Comparison of ENCODE assay signal across 30 cellular contexts in genomic region chr21:45594721-45595489, GRCh38. TPM values are rescaled to one million over a fixed set of nuclear protein-coding genes. Genes with fewer than 3 reads are reported as not detected.
A peak's percentile ranks its signal among the peaks of the same experiment; 100 is the strongest.
DNase-seq lines count a peak whose midpoint lies in the region; ATAC-seq, FAIRE-seq and TF ChIP-seq lines count a peak whose summit lies in the region.
"Had no signal": no experiment of that assay in that cellular context is flagged by ENCODE, and none has a peak within 500 bp of the region (broad histone marks: within the 10 kb centered on the region; RNA-seq: fewer than 3 reads in every experiment).

No MANE protein-coding gene starts in this region.

- intact Hi-C loops in K562 (cut with micrococcal nuclease): loop anchor here (5.0 kb wide), 3 partner anchors 118 to 303 kb away; no protein-coding TSS in a partner anchor
- intact Hi-C loops in sciatic nerve (cut with DNase I): loop anchor here (5.0 kb wide), 1 partner anchor 38 kb away; no protein-coding TSS in a partner anchor

- H3K9me3 ChIP-seq in HEK293 (ENCODE audit: control insufficient read depth, insufficient read depth, low read depth, low read length) (no peaks in the 10 kb centered on the region), K562 (replicated peaks; ENCODE audit: control insufficient read depth, insufficient read depth, low read depth, low read length) (no peaks in the 10 kb centered on the region)
- H3K9me3 ChIP-seq: colonic mucosa had no signal

- WGBS in K562 (ENCODE audit: insufficient coverage, low coverage, missing lambda C conversion rate): 63% methylated on average over 16 of the region's 17 CpGs

- no peak for TF ChIP-seq POLR2A in K562 (conservative IDR thresholded peaks at IDR 0.05)

- no peak overlapping the region for H2AFZ ChIP-seq in K562 (ENCODE audit: low read depth, low read length)
- H2AFZ ChIP-seq: parathyroid adenoma had no signal

- in situ Hi-C loops in K562 (cut with MboI): loop anchor here (5.0 kb wide), 1 partner anchor 38 kb away; no protein-coding TSS in a partner anchor

- TF ChIP-seq RAD21 in K562 (CRISPR knock-in tag; conservative IDR thresholded peaks at IDR 0.05 in 1 of 2, IDR thresholded peaks at IDR 0.05 in 1 of 2): no peak

- no peak for FAIRE-seq in K562 (lab: Jason Lieb, UNC)
- FAIRE-seq: keratinocyte had no signal

- TF ChIP-seq CTCF in HEK293 (tag by site-specific recombination; IDR thresholded peaks at IDR 0.05): no peak
- no peak for TF ChIP-seq CTCF in K562 (IDR thresholded peaks at IDR 0.05 in 2 of 3, conservative IDR thresholded peaks at IDR 0.05 in 1 of 3; ENCODE audit: insufficient read depth in 2 of 3, low read depth in 1 of 3, low read length in 3 of 3)

- no peaks in the 10 kb centered on the region; a peak in 1 of 5 replicates for H3K27me3 ChIP-seq in K562 (ENCODE audit: control insufficient read depth in 2 of 2, insufficient read depth in 2 of 2, low read length in 2 of 2)
- H3K27me3 ChIP-seq: colonic mucosa had no signal

- peak overlapping the region; percentile 80 for H3K4me2 ChIP-seq in K562 (ENCODE audit: insufficient read depth, low read length)
- H3K4me2 ChIP-seq: KMS-11 had no signal

- peaks cover 41% of the 10 kb centered on the region for H3K79me2 ChIP-seq in K562 (ENCODE audit: control insufficient read depth, insufficient read depth, low read length)
- H3K79me2 ChIP-seq: parathyroid adenoma had no signal

- peaks cover 0 to 19% of the 10 kb centered on the region in 2 experiments; a peak in 1 of 3 replicates for H3K36me3 ChIP-seq in HEK293 (ENCODE audit: control insufficient read depth in 2 of 2, insufficient read depth in 1 of 2, low read length in 2 of 2)
- peaks cover 48% of the 10 kb centered on the region for H3K36me3 ChIP-seq in K562 (ENCODE audit: control insufficient read depth, insufficient read depth, low read length)
- H3K36me3 ChIP-seq: colonic mucosa had no signal

- CTCF ChIA-PET in HEK293 (lab: Yijun Ruan, JAX): interaction anchor here (0.6 to 4.3 kb wide), 8 partner anchors 17 to 715 kb away, joined by 3 to 70 read pairs (median 3); no protein-coding TSS in a partner anchor
- CTCF ChIA-PET in K562 (lab: Yijun Ruan, JAX; ENCODE audit: low intra/inter-chr PET ratio): interaction anchor here (0.6 kb wide), 1 partner anchor 19 kb away, joined by 4 read pairs; no protein-coding TSS in a partner anchor

- H3K27ac ChIP-seq in HEK293 (ENCODE audit: extremely low read depth, low read depth, low read length) (no peak overlapping the region), K562 (ENCODE audit: extremely low read depth, low read depth, low read length) (peak overlapping the region; percentile 70; the same call in 1 of the 3 replicates)
- H3K27ac ChIP-seq: colonic mucosa, epithelial cell of prostate, KMS-11, parathyroid adenoma, VCaP had no signal

- peak; percentile 15 for DNase-seq in activated T-cell treated with anti-CD3 and anti-CD28 coated beads, Interleukin-2, amount 50 U/mL, for 1 hour
- DNase-seq in activated T-cell treated with anti-CD3 and anti-CD28 coated beads for 4 hours (no peak), K562 (ENCODE audit: extremely low read depth in 1 of 4, low spot score in 3 of 4) (peak in 1 of 4 experiments; percentile 11), sciatic nerve (ENCODE audit: low spot score) (peak; percentile 45), middle frontal gyrus (ENCODE audit: extremely low spot score, low spot score) (no peak)
- no peak for DNase-seq in stimulated activated naive CD4-positive, alpha-beta T cell treated with Interleukin-2 at 50 U/mL for 16 hours (lab: John Stamatoyannopoulos, UW)
- DNase-seq: activated naive CD4-positive, alpha-beta T cell treated with Interleukin-2 at 50 U/mL for 16 hours; activated T-cell treated with anti-CD3 and anti-CD28 coated beads, Interleukin-2, amount 50 U/mL, for 4 hours; anterior cingulate cortex; C1 segment of cervical spinal cord; colonic mucosa; DND-41; effector CD8-positive, alpha-beta T cell; MM.1S; NCI-H1436 treated with DMSO at 0.1 percent for 48 hours; NCI-H345; NCI-H82; right cardiac atrium; Right ventricle myocardium superior; stimulated activated CD4-positive, alpha-beta T cell treated with anti-CD3 and anti-CD28 coated beads, Interleukin-12 subunit alpha, Interleukin-12 subunit beta, amount 100 ng/mL, for 4 hours; stimulated activated CD4-positive, alpha-beta T cell treated with anti-CD3 and anti-CD28 coated beads, Interleukin-4, amount 100 ng/mL, for 1 hour had no signal

- ATAC-seq in K562: no peak
- ATAC-seq in sciatic nerve: no peak
- no peak for ATAC-seq in GM21576 (IDR thresholded peaks at IDR 0.05; ENCODE audit: unreplicated experiment)
- ATAC-seq: activated T-cell treated with anti-CD3 and anti-CD28 coated beads, Interleukin-2, amount 50 U/mL, for 4 hours; HCT116; right cardiac atrium had no signal

- H3K9me1 ChIP-seq in K562 (ENCODE audit: control insufficient read depth, insufficient read depth, low read length): peaks cover 12% of the 10 kb centered on the region

- H3K4me3 ChIP-seq in HEK293 (ENCODE audit: low read depth, low read length) (no peak overlapping the region), K562 (peak overlapping the region; percentile 46)
- H3K4me3 ChIP-seq: colonic mucosa, lung had no signal

- POLR2A ChIA-PET in HEK293 (lab: Yijun Ruan, JAX): interaction anchor here (2.2 kb wide), 1 partner anchor 39 kb away, joined by 10 read pairs; no protein-coding TSS in a partner anchor
- POLR2A ChIA-PET in K562 (lab: Yijun Ruan, JAX): interaction anchor here (0.6 to 1.1 kb wide), 2 partner anchors 55 to 516 kb away, joined by 3 to 4 read pairs; no protein-coding TSS in a partner anchor

- H4K20me1 ChIP-seq in K562 (replicated peaks; ENCODE audit: control insufficient read depth, insufficient read depth, low read length): peaks cover 15% of the 10 kb centered on the region; the same call in 1 of the 2 replicates

- no TSS peak for BruUV-seq in K562 (replicated peaks; lab: Mats Ljungman, UMichigan)

- TF ChIP-seq EP300 in K562 (IDR thresholded peaks at IDR 0.05; ENCODE audit: low read length): no peak

- H3K4me1 ChIP-seq in HEK293 (ENCODE audit: control insufficient read depth, insufficient read depth, low read length): no peaks in the 10 kb centered on the region
- H3K4me1 ChIP-seq in K562 (replicated peaks in 1 of 2; ENCODE audit: control insufficient read depth in 2 of 2, insufficient read depth in 2 of 2, low read length in 2 of 2): peaks cover 23 to 59% of the 10 kb centered on the region in 2 experiments
- H3K4me1 ChIP-seq: colonic mucosa, parathyroid adenoma had no signal

- peak overlapping the region; percentile 77 to 81 for H3K9ac ChIP-seq in K562 (ENCODE audit: insufficient read depth in 1 of 2, low read depth in 2 of 2, low read length in 2 of 2)
- H3K9ac ChIP-seq: KMS-11, parathyroid adenoma had no signal

TF ChIP-seq in HEK293, 187 proteins besides CTCF, POLR2A, EP300 and RAD21 (continues in another document):
- TF ChIP-seq TCF7L2 (IDR thresholded peaks at IDR 0.05; ENCODE audit: borderline replicate concordance, low read depth, low read length): no peak
- TF ChIP-seq HOXC10 (CRISPR knock-in tag; IDR thresholded peaks at IDR 0.05): no peak
- TF ChIP-seq RBAK (tag by site-specific recombination; IDR thresholded peaks at IDR 0.05): no peak

TF ChIP-seq in K562, 482 proteins besides CTCF, POLR2A, EP300 and RAD21 (continues in another document):
- no peak for TF ChIP-seq ZNF217 (CRISPR knock-in tag; IDR thresholded peaks at IDR 0.05)
- TF ChIP-seq LEF1 (IDR thresholded peaks at IDR 0.05): no peak
- no peak for TF ChIP-seq MAFK (IDR thresholded peaks at IDR 0.05; ENCODE audit: low read length)
- TF ChIP-seq ETS2 (tag; IDR thresholded peaks at IDR 0.05; ENCODE audit: borderline replicate concordance, poor library complexity, severe bottlenecking): no peak
- peak; percentile 41 for TF ChIP-seq POLR2G (IDR thresholded peaks at IDR 0.05; ENCODE audit: low read depth, low read length)

RNA-seq across cellular contexts. Expression of gene PCBP3, which starts 48.6 kb away (rescaled TPM):
- total RNA-seq in K562 (2011; cell fraction: chromatin; rRNA removed; ENCODE audit: low replicate concordance): 2.7 and 3.7 TPM in 2 replicates
- total RNA-seq in K562 (2011; cell fraction: nucleolus; rRNA removed): 1.2 and 1.6 TPM in 2 replicates
- total RNA-seq in K562 (2011; cell fraction: nucleoplasm; rRNA removed): 0.95 and 3.4 TPM in 2 replicates
- 0.18 TPM in 1 of 2 replicates, not detected in the other for total RNA-seq in K562 (2014; rRNA removed)
- total RNA-seq in K562 (2014; rRNA removed; fragmentation: Illumina TruSeq; extraction: Trizol): not detected in 2 replicates
- 0.15 TPM in 1 of 2 replicates, not detected in the other for total RNA-seq in K562 (2015; rRNA removed; fragmentation: Illumina TruSeq; extraction: Trizol)
- 0.34 TPM in 1 of 2 replicates, not detected in the other for total RNA-seq in K562 (2021)
- polyA plus RNA-seq in K562 (2011; rRNA removed): not detected in 2 replicates
- polyA plus RNA-seq in K562 (2011; cell fraction: cytosol; rRNA removed): 0.10 and 0.27 TPM in 2 replicates
- 0.58 and 0.59 TPM in 2 replicates for polyA plus RNA-seq in K562 (2011; cell fraction: nucleus; rRNA removed)
- polyA plus RNA-seq in K562 (2012): 0.24 TPM in 1 of 2 replicates, not detected in the other
- polyA plus RNA-seq in K562 (2014; fragmentation: Illumina TruSeq; extraction: Trizol): not detected in 2 replicates
- not detected for polyA plus RNA-seq in K562 (2014; fragmentation: Nextera tagmentation; extraction: Ambion mirVana)
- polyA plus RNA-seq in K562 (2014; rRNA removed): 2.0 TPM in 1 of 2 replicates, not detected in the other
- polyA minus RNA-seq in K562 (2011; rRNA and poly(A)+ RNA removed): 0.53 TPM in 1 of 2 replicates, not detected in the other
- polyA minus RNA-seq in K562 (2011; cell fraction: cytosol; rRNA and poly(A)+ RNA removed): not detected in 2 replicates
- polyA minus RNA-seq in K562 (2011; cell fraction: nucleus; rRNA and poly(A)+ RNA removed): 0.54 and 1.1 TPM in 2 replicates
- 14.1 TPM for total RNA-seq in sciatic nerve

RNA-seq across cellular contexts. Expression of gene SLC19A1, which starts 52.7 kb away (rescaled TPM):
- 43.8 and 108 TPM in 2 replicates for total RNA-seq in K562 (2011; cell fraction: chromatin; rRNA removed; ENCODE audit: low replicate concordance)
- 90.5 and 93.4 TPM in 2 replicates for total RNA-seq in K562 (2011; cell fraction: nucleolus; rRNA removed)
- 52.4 and 63.7 TPM in 2 replicates for total RNA-seq in K562 (2011; cell fraction: nucleoplasm; rRNA removed)
- total RNA-seq in K562 (2014; rRNA removed) (34.7 and 41.3 TPM in 2 replicates), K562 (2014; rRNA removed; fragmentation: Illumina TruSeq; extraction: Trizol) (8.0 and 8.7 TPM in 2 replicates), K562 (2015; rRNA removed; fragmentation: Illumina TruSeq; extraction: Trizol) (18.8 and 21.4 TPM in 2 replicates), K562 (2021) (88.7 and 91.3 TPM in 2 replicates), sciatic nerve (10.2 TPM)
- polyA plus RNA-seq in K562 (2011; rRNA removed) (11.5 and 24.6 TPM in 2 replicates), K562 (2014; fragmentation: Illumina TruSeq; extraction: Trizol) (12.0 and 24.5 TPM in 2 replicates), K562 (2014; fragmentation: Nextera tagmentation; extraction: Ambion mirVana) (1 to 10 TPM in 1 of 2 experiments, under 1 TPM in 1; 0.65 to 2.3 TPM), K562 (2014; rRNA removed) (36.6 and 50.8 TPM in 2 replicates)
- 20.4 and 78.6 TPM in 2 replicates for polyA plus RNA-seq in K562 (2011; cell fraction: cytosol; rRNA removed)
- 49.9 and 126 TPM in 2 replicates for polyA plus RNA-seq in K562 (2011; cell fraction: nucleus; rRNA removed)
- 20.5 and 34.6 TPM in 2 replicates for polyA plus RNA-seq in K562 (2012)
- 11.9 and 16.0 TPM in 2 replicates for polyA minus RNA-seq in K562 (2011; rRNA and poly(A)+ RNA removed)
- polyA minus RNA-seq in K562 (2011; cell fraction: cytosol; rRNA and poly(A)+ RNA removed): 41.4 and 45.6 TPM in 2 replicates
- polyA minus RNA-seq in K562 (2011; cell fraction: nucleus; rRNA and poly(A)+ RNA removed): 23.3 TPM in 2 replicates

Comparison
In these comparisons a context has a peak if more than half of its experiments do, and no peak if none do; other contexts are left out.
1. DNase-seq: peak in activated T-cell treated with anti-CD3 and anti-CD28 coated beads, Interleukin-2, amount 50 U/mL, for 1 hour (single experiment) and sciatic nerve (single experiment); none in activated T-cell treated with anti-CD3 and anti-CD28 coated beads for 4 hours (single experiment), middle frontal gyrus (single experiment) and stimulated activated naive CD4-positive, alpha-beta T cell treated with Interleukin-2 at 50 U/mL for 16 hours (single experiment).